ENCODE assay signal across 23 cellular contexts in genomic region chr12:96107236-96107635, GRCh38.
A peak's percentile ranks its signal among the peaks of the same experiment; 100 is the strongest.
DNase-seq lines count a peak whose midpoint lies in the region; ATAC-seq and TF ChIP-seq lines count a peak whose summit lies in the region.
"Had no signal": no experiment of that assay in that cellular context is flagged by ENCODE, and none has a peak within 500 bp of the region (broad histone marks: within the 10 kb centered on the region; RNA-seq: fewer than 3 reads in every experiment).

No MANE protein-coding gene starts in this region.

- H3K36me3 Mint-ChIP-seq in neural progenitor cell = no peaks in the 10 kb centered on the region
- H3K36me3 Mint-ChIP-seq: activated naive CD8-positive, alpha-beta T cell treated with anti-CD3 and anti-CD28 coated beads for 36 hours; memory B cell had no signal

- no peak for TF ChIP-seq POLR2A in heart left ventricle (IDR thresholded peaks at IDR 0.05)
- no peak for TF ChIP-seq POLR2A in uterus (IDR thresholded peaks at IDR 0.05)
- no peak for TF ChIP-seq POLR2A in tibial nerve (IDR thresholded peaks at IDR 0.05)

- H2AFZ ChIP-seq in neural progenitor cell (replicated peaks) = no peak overlapping the region

- TF ChIP-seq CTCF in heart left ventricle (IDR thresholded peaks at IDR 0.05) = no peak
- no peak for TF ChIP-seq CTCF in neural progenitor cell (IDR thresholded peaks at IDR 0.05)
- no peak for TF ChIP-seq CTCF in uterus (IDR thresholded peaks at IDR 0.05)
- TF ChIP-seq CTCF in tibial nerve (IDR thresholded peaks at IDR 0.05) = no peak

- no peaks in the 10 kb centered on the region for H3K79me2 ChIP-seq in neural progenitor cell (ENCODE audit: low read depth)

- H3K27ac ChIP-seq in heart left ventricle = peak overlapping the region; percentile 48 to 88 (median 76)
- no peak overlapping the region for H3K27ac ChIP-seq in neural progenitor cell
- peak overlapping the region; percentile 33 to 54 for H3K27ac ChIP-seq in uterus
- H3K27ac ChIP-seq in tibial nerve = no peak overlapping the region
- H3K27ac ChIP-seq: pancreas, SK-N-MC had no signal

- H3K27me3 Mint-ChIP-seq in neural progenitor cell (ENCODE audit: insufficient read depth, low read depth) = peaks cover 11% of the 10 kb centered on the region
- H3K27me3 Mint-ChIP-seq: activated naive CD8-positive, alpha-beta T cell treated with anti-CD3 and anti-CD28 coated beads for 36 hours; memory B cell had no signal

- intact Hi-C loops in Right ventricle myocardium inferior (cut with DNase I) (loop anchor here (5.0 kb wide), 1 partner anchor 35 kb away; no protein-coding TSS in a partner anchor), cardiac septum (cut with DNase I) (no loop called here), heart left ventricle (cut with DNase I) (loop anchor here in 2 of 10 donors (2.0 to 5.0 kb wide), 4 partner anchors 28 to 60 kb away; no protein-coding TSS in a partner anchor), uterus (cut with DNase I; ENCODE audit: low total_unique reads) (no loop called here)

- no peak overlapping the region for H3K9ac ChIP-seq in neural progenitor cell

- no peak overlapping the region for H3K4me2 ChIP-seq in neural progenitor cell

- H3K4me3 ChIP-seq in heart left ventricle (no peak overlapping the region), neural progenitor cell (no peak overlapping the region), uterus (no peak overlapping the region), tibial nerve (no peak overlapping the region)
- H3K4me3 ChIP-seq: pancreas, Peyer's patch, SK-N-MC, skin epidermis had no signal

- no peaks in the 10 kb centered on the region for H4K20me1 ChIP-seq in neural progenitor cell (ENCODE audit: low read depth)

- H3K4me1 ChIP-seq in heart left ventricle = peaks cover 0 to 28% (median 14%) of the 10 kb centered on the region in 12 donors
- H3K4me1 ChIP-seq in neural progenitor cell = no peaks in the 10 kb centered on the region
- H3K4me1 ChIP-seq in uterus = no peaks in the 10 kb centered on the region
- H3K4me1 ChIP-seq in tibial nerve = peaks cover 0 to 4% (median 0%) of the 10 kb centered on the region in 4 donors
- H3K4me1 ChIP-seq: Peyer's patch had no signal

- WGBS in heart left ventricle, 4 donors = 55 to 74% (median 63%) methylated on average over 5 of the region's 5 CpGs
- 31 to 41% methylated on average over 5 of the region's 5 CpGs for WGBS in tibial nerve, 2 donors

- H3K27ac Mint-ChIP-seq in neural progenitor cell = peak overlapping the region; percentile 98

- H3K4me3 Mint-ChIP-seq in neural progenitor cell = no peak overlapping the region
- H3K4me3 Mint-ChIP-seq: activated naive CD8-positive, alpha-beta T cell treated with anti-CD3 and anti-CD28 coated beads for 36 hours; activated T-helper 1 cell treated with anti-CD3 and anti-CD28 coated beads, Interleukin-12 subunit alpha, Interleukin-12 subunit beta, Interleukin-2, Interleukin-4 antibody, amounts not matched to agents 30 ng/mL and 10 ng/mL and 1 ng/mL, durations not matched to agents 14 hours and 24 hours and 36 hours had no signal

- peaks cover 18% of the 10 kb centered on the region for H3K4me1 Mint-ChIP-seq in neural progenitor cell

- no peaks in the 10 kb centered on the region for H3F3A ChIP-seq in neural progenitor cell (ENCODE audit: low read depth)

- H3K9me3 Mint-ChIP-seq in neural progenitor cell = peaks cover 8% of the 10 kb centered on the region
- H3K9me3 Mint-ChIP-seq: activated naive CD8-positive, alpha-beta T cell treated with anti-CD3 and anti-CD28 coated beads for 36 hours; activated T-helper 1 cell treated with anti-CD3 and anti-CD28 coated beads, Interleukin-12 subunit alpha, Interleukin-12 subunit beta, Interleukin-2, Interleukin-4 antibody, amounts not matched to agents 30 ng/mL and 10 ng/mL and 1 ng/mL, durations not matched to agents 14 hours and 24 hours and 36 hours; memory B cell had no signal

- DNase-seq in Right ventricle myocardium inferior (ENCODE audit: missing footprints) (no peak), cardiac septum (ENCODE audit: low spot score) (no peak), heart left ventricle (peak in 4 of 5 donors; percentile 32 to 66 (median 64)), neural progenitor cell (ENCODE audit: low spot score) (no peak), uterus (no peak), kidney tubule cell (ENCODE audit: low spot score) (no peak), tibial nerve (ENCODE audit: low spot score in 2 of 2) (no peak), NCI-H446 treated with DMSO at 0.1 percent for 48 hours (lab: John Stamatoyannopoulos, UW) (no peak)
- DNase-seq: activated naive CD8-positive, alpha-beta T cell treated with anti-CD3 and anti-CD28 coated beads for 36 hours; C1 segment of cervical spinal cord; effector memory CD4-positive, alpha-beta T cell; Karpas-422; NCI-H1092; NCI-H2081; NCI-H446; NK-92 treated with Interleukin-12 subunit alpha and Interleukin-12 subunit beta, amount 100 ng/mL, for 24 hours; pancreas; Peyer's patch; stimulated activated CD4-positive, alpha-beta T cell treated with anti-CD3 and anti-CD28 coated beads, Interleukin-2, amount 100 ng/mL, for 48 hours had no signal

- no peak for TF ChIP-seq EP300 in tibial nerve (IDR thresholded peaks at IDR 0.05)

- ATAC-seq in Right ventricle myocardium inferior (peak; percentile 31), heart left ventricle (peak; percentile 56 to 89 (median 66))
- ATAC-seq: pancreas had no signal

- no peaks in the 10 kb centered on the region for H3K27me3 ChIP-seq in heart left ventricle
- H3K27me3 ChIP-seq in neural progenitor cell = no peaks in the 10 kb centered on the region
- no peaks in the 10 kb centered on the region for H3K27me3 ChIP-seq in uterus
- no peaks in the 10 kb centered on the region for H3K27me3 ChIP-seq in tibial nerve
- H3K27me3 ChIP-seq: pancreas, Peyer's patch had no signal

- H3K9me3 ChIP-seq in heart left ventricle (no peaks in the 10 kb centered on the region), neural progenitor cell (ENCODE audit: low read depth) (no peaks in the 10 kb centered on the region), uterus (no peaks in the 10 kb centered on the region), tibial nerve (no peaks in the 10 kb centered on the region)
- H3K9me3 ChIP-seq: pancreas, Peyer's patch had no signal

- no peaks in the 10 kb centered on the region for H3K36me3 ChIP-seq in heart left ventricle
- H3K36me3 ChIP-seq in neural progenitor cell = no peaks in the 10 kb centered on the region
- no peaks in the 10 kb centered on the region for H3K36me3 ChIP-seq in uterus
- no peaks in the 10 kb centered on the region for H3K36me3 ChIP-seq in tibial nerve
- H3K36me3 ChIP-seq: pancreas, Peyer's patch had no signal

Comparison
In these comparisons a context has a peak if more than half of its experiments do, and no peak if none do; other contexts are left out.
1. DNase-seq: peak in heart left ventricle (4 of 5); none in Right ventricle myocardium inferior (single experiment), cardiac septum (single experiment), neural progenitor cell (single experiment), uterus (0 of 2), kidney tubule cell (single experiment), tibial nerve (0 of 2) and NCI-H446 treated with DMSO at 0.1 percent for 48 hours (single experiment).
2. H3K27ac ChIP-seq: peak in heart left ventricle (12 of 12) and uterus (2 of 2); none in neural progenitor cell (single experiment) and tibial nerve (0 of 4).